Comparison of ENCODE assay signal across 6 cellular contexts in the genomic region with DNA sequence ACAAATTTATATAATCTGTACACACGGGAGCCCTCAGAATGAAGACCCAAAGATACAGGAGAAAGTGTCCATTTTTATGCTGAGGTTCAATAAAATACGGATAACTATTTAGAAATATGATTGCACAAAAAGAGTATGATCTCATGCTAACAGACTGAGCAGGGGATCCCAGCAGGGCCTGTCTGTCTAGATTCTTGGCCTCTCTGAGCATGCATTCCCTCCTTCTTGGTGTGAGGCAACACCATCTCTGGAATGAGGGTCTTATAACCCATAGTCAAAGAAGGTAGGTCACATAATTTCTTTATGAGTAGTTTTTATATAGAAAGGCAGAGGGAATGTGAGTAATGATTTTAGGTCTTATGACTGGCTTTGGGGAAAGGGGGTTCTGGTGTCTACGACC.
"Had no signal": no experiment of that assay in that cellular context is flagged by ENCODE, and none has a peak within 500 bp of the region (broad histone marks: within the 10 kb centered on the region; RNA-seq: fewer than 3 reads in every experiment).

No MANE protein-coding gene starts in this region.

- H3K27me3 Mint-ChIP-seq: IgD-negative memory B cell had no signal

- DNase-seq: H9, HCEC 1CT, KBM-7 had no signal

- H3K4me3 ChIP-seq: GM23338 had no signal

- H2AFZ ChIP-seq: GM23338 had no signal

- H3K9me3 Mint-ChIP-seq: GM23338, H9, IgD-negative memory B cell had no signal

- H3K27ac ChIP-seq: HL-60 had no signal

- H3K27ac Mint-ChIP-seq: GM23338, H9 had no signal

- H3K4me2 ChIP-seq: GM23338 had no signal

- H3K4me3 Mint-ChIP-seq: GM23338, H9, IgD-negative memory B cell had no signal
